ENCODE assay signal across 22 cellular contexts in the genomic region with DNA sequence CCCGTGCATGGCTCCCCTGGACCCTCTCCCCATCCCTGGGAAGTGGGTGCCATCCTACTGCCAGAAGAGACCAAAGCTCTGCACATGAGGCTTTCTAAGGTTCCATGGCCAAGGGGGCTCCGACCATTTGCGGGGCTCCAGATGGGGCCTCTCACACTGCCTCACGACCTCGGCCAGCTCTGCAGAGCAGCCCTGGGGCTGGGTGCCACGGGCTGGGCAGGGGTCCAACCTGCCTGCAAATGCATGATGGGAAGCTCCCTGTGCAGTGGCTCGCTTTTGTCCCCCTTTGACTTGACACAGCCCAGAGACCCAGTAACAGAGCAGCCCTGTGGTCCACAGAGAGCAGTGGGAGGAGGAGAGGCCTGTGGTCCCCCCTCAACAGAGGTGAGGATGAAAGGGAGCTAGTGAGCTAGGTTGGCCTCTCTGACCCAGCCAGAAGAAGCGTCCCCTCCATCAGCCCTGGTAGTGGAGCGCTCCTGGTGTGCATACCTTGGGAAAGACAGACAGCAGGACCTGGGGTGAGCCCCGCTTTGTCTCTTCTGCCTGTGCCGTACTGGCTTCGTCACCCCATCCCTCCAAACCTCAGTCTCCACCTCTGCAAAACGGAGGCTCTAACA.
"Had no signal": no experiment of that assay in that cellular context is flagged by ENCODE, and none has a peak within 500 bp of the region (broad histone marks: within the 10 kb centered on the region; RNA-seq: fewer than 3 reads in every experiment).

No MANE protein-coding gene starts in this region.

- H3K4me1 Mint-ChIP-seq: immature natural killer cell; memory B cell; naive thymus-derived CD4-positive, alpha-beta T cell had no signal

- H3K9me3 Mint-ChIP-seq: effector memory CD8-positive, alpha-beta T cell; memory B cell had no signal

- H3K27ac ChIP-seq: ovary, stomach, thyroid gland, upper lobe of left lung had no signal

- H3K27ac Mint-ChIP-seq: effector memory CD8-positive, alpha-beta T cell; immature natural killer cell; memory B cell; naive thymus-derived CD4-positive, alpha-beta T cell; nephron had no signal

- H3K9me3 ChIP-seq: ovary, stomach, thyroid gland, upper lobe of left lung had no signal

- H3K4me3 ChIP-seq: lung, ovary, smooth muscle cell, stomach, thyroid gland, upper lobe of left lung had no signal

- H3K4me1 ChIP-seq: stomach, thyroid gland had no signal

- H3K36me3 Mint-ChIP-seq: immature natural killer cell; memory B cell; naive thymus-derived CD4-positive, alpha-beta T cell had no signal

- H3K27me3 ChIP-seq: ovary, stomach, thyroid gland, upper lobe of left lung had no signal

- ATAC-seq: effector memory CD8-positive, alpha-beta T cell; naive thymus-derived CD4-positive, alpha-beta T cell; sciatic nerve had no signal

- H3K36me3 ChIP-seq: ovary, stomach, thyroid gland, upper lobe of left lung had no signal

- DNase-seq: cerebellar nuclear complex; cortex of kidney; effector memory CD8-positive, alpha-beta T cell; immature natural killer cell; naive thymus-derived CD4-positive, alpha-beta T cell; occipital lobe; ovary; posterior cingulate gyrus; retina; stimulated activated CD4-positive, alpha-beta T cell treated with anti-CD3 and anti-CD28 coated beads, Interleukin-12 subunit alpha, Interleukin-12 subunit beta, amount 100 ng/mL, for 4 hours; stimulated activated CD4-positive, alpha-beta T cell treated with anti-CD3 and anti-CD28 coated beads, Interleukin-1b, Interleukin-23, amount 100 ng/mL, for 48 hours; stimulated activated CD4-positive, alpha-beta T cell treated with anti-CD3 and anti-CD28 coated beads, Interleukin-4, amount 100 ng/mL, for 1 hour; stimulated activated CD8-positive, alpha-beta memory T cell treated with anti-CD3 and anti-CD28 coated beads, Interleukin-4, amount 100 ng/mL, for 48 hours; stimulated activated naive CD4-positive, alpha-beta T cell treated with Interleukin-2 at 50 U/mL for 16 hours; stomach; thyroid gland had no signal

- H3K4me3 Mint-ChIP-seq: effector memory CD8-positive, alpha-beta T cell; immature natural killer cell; memory B cell; naive thymus-derived CD4-positive, alpha-beta T cell; nephron had no signal

- H3K4me2 ChIP-seq: smooth muscle cell had no signal
